In the genomic region with DNA sequence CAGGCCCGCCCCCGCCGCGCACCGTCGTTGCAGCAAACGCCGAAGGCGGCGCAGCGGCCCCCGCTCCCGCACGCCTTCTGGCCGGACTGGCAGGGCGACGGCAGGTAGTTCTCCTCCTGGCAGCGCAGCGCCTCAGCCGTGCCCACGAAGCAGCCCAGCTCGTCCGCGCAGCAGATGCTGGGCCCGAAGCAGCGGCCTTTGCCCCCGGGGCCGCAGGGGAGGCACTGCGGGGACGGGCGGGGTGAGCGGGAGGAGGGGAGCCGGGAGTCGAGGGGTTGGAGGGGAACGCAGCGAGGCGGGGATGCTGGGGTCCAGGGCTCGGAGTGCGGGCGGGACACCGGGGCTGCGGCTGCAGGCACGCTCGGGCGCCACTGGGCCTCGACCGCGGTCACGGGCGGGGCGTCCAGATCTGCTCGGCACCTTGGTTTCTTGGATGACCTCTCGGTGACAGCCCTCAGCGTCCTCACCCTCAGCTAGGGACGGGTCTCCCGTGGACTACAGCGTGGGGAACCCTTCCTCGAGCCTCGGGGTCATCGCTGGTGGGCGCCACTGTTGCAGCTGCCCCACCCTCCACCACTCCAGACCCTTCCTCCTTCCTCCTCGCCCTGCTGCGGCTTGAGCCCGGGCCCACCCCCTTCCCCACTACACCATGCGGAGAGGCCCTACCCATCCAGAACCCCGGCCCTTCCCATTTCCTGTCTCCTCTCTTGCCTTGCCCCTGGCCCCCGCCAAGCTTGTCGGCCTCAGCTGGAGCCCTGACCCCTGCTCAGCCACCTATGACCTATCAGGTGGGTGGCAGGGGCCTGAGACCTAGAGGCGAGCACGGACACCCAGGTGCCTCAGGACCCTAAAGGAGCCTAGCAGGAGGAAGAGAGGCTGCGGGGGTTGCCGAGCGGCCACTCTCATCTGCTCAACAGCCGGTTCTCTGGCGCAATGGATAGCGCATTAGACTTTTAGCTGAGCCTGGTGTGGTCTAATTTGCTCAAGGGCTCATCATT, we compare ENCODE assay signal across 10 cellular contexts. TPM values are rescaled to one million over a fixed set of nuclear protein-coding genes. Genes with fewer than 3 reads are reported as not detected.
DNase-seq lines count a peak whose midpoint lies in the region; ATAC-seq lines count a peak whose summit lies in the region.
"Had no signal": no experiment of that assay in that cellular context is flagged by ENCODE, and none has a peak within 500 bp of the region (broad histone marks: within the 10 kb centered on the region; RNA-seq: fewer than 3 reads in every experiment).

No MANE protein-coding gene starts in this region.

- ATAC-seq in activated CD4-positive, CD25-positive, alpha-beta regulatory T cell treated with anti-CD3 and anti-CD28 coated beads, Interleukin-2, amount 50 U/mL, for 24 hours = peak; percentile 18 to 42
- ATAC-seq in activated T-cell treated with anti-CD3 and anti-CD28 coated beads, Interleukin-2, amount 50 U/mL, for 72 hours (replicated peaks in 1 of 2) = peak; percentile 48 to 52
- peak; percentile 33 to 48 for ATAC-seq in stimulated activated naive B cell treated with anti-CD40 and anti-IgM and Interleukin-4, amounts not matched to agents 10 μg/mL and 1 μg/mL and 100 μg/mL, for 72 hours (replicated peaks)
- ATAC-seq in HG03039 (IDR thresholded peaks at IDR 0.05; ENCODE audit: unreplicated experiment) = no peak
- no peak for ATAC-seq in GM21717 (IDR thresholded peaks at IDR 0.05; ENCODE audit: unreplicated experiment)
- ATAC-seq: GM12878 had no signal

- no peak for DNase-seq in activated CD4-positive, CD25-positive, alpha-beta regulatory T cell treated with anti-CD3 and anti-CD28 coated beads, Interleukin-2, amount 50 U/mL, for 72 hours
- DNase-seq in activated T-cell treated with anti-CD3 and anti-CD28 coated beads, Interleukin-2, amount 50 U/mL, for 72 hours = no peak
- no peak for DNase-seq in immature natural killer cell
- DNase-seq in stimulated activated naive B cell treated with anti-CD40 and anti-IgM and Interleukin-4, amounts not matched to agents 10 μg/mL and 1 μg/mL and 100 μg/mL, for 72 hours = no peak
- DNase-seq in amniotic stem cell (lab: John Stamatoyannopoulos, UW) = no peak
- DNase-seq: NCI-H2081 had no signal

- no peak overlapping the region for H3K27ac Mint-ChIP-seq in activated T-cell treated with anti-CD3 and anti-CD28 coated beads, Interleukin-2, amount 50 U/mL, for 72 hours
- H3K27ac Mint-ChIP-seq in immature natural killer cell = no peak overlapping the region
- H3K27ac Mint-ChIP-seq in stimulated activated naive B cell treated with anti-CD40 and anti-IgM and Interleukin-4, amounts not matched to agents 10 μg/mL and 1 μg/mL and 100 μg/mL, for 72 hours = peak overlapping the region; percentile 87

- H3K9me3 Mint-ChIP-seq in activated T-cell treated with anti-CD3 and anti-CD28 coated beads, Interleukin-2, amount 50 U/mL, for 72 hours = no peaks in the 10 kb centered on the region
- no peaks in the 10 kb centered on the region for H3K9me3 Mint-ChIP-seq in immature natural killer cell
- no peaks in the 10 kb centered on the region for H3K9me3 Mint-ChIP-seq in stimulated activated naive B cell treated with anti-CD40 and anti-IgM and Interleukin-4, amounts not matched to agents 10 μg/mL and 1 μg/mL and 100 μg/mL, for 72 hours

- peaks cover 11% of the 10 kb centered on the region for H3K4me1 Mint-ChIP-seq in activated T-cell treated with anti-CD3 and anti-CD28 coated beads, Interleukin-2, amount 50 U/mL, for 72 hours (ENCODE audit: low read depth)
- H3K4me1 Mint-ChIP-seq in immature natural killer cell = peaks cover 0 to 12% of the 10 kb centered on the region in 2 donors
- peaks cover 12 to 23% of the 10 kb centered on the region in 2 donors for H3K4me1 Mint-ChIP-seq in stimulated activated naive B cell treated with anti-CD40 and anti-IgM and Interleukin-4, amounts not matched to agents 10 μg/mL and 1 μg/mL and 100 μg/mL, for 72 hours

- H3K36me3 Mint-ChIP-seq in activated T-cell treated with anti-CD3 and anti-CD28 coated beads, Interleukin-2, amount 50 U/mL, for 72 hours (ENCODE audit: insufficient read depth in 2 of 2) = no peaks in the 10 kb centered on the region
- H3K36me3 Mint-ChIP-seq in immature natural killer cell = peaks cover 0 to 5% (median 0%) of the 10 kb centered on the region in 3 donors
- H3K36me3 Mint-ChIP-seq in stimulated activated naive B cell treated with anti-CD40 and anti-IgM and Interleukin-4, amounts not matched to agents 10 μg/mL and 1 μg/mL and 100 μg/mL, for 72 hours = no peaks in the 10 kb centered on the region

- H3K4me3 Mint-ChIP-seq in activated T-cell treated with anti-CD3 and anti-CD28 coated beads, Interleukin-2, amount 50 U/mL, for 72 hours = peak overlapping the region; percentile 59 to 79
- peak overlapping the region in 3 of 5 donors; percentile 42 to 62 (median 46) for H3K4me3 Mint-ChIP-seq in immature natural killer cell
- H3K4me3 Mint-ChIP-seq in stimulated activated naive B cell treated with anti-CD40 and anti-IgM and Interleukin-4, amounts not matched to agents 10 μg/mL and 1 μg/mL and 100 μg/mL, for 72 hours = peak overlapping the region; percentile 74 to 78

- peaks cover 41% of the 10 kb centered on the region for H3K27me3 Mint-ChIP-seq in activated T-cell treated with anti-CD3 and anti-CD28 coated beads, Interleukin-2, amount 50 U/mL, for 72 hours (ENCODE audit: low read depth)
- H3K27me3 Mint-ChIP-seq in immature natural killer cell (ENCODE audit: low read depth in 3 of 3) = peaks cover 13 to 32% (median 23%) of the 10 kb centered on the region in 3 donors
- peaks cover 61 to 69% of the 10 kb centered on the region in 2 donors for H3K27me3 Mint-ChIP-seq in stimulated activated naive B cell treated with anti-CD40 and anti-IgM and Interleukin-4, amounts not matched to agents 10 μg/mL and 1 μg/mL and 100 μg/mL, for 72 hours

RNA-seq across cellular contexts. Expression of a gene that starts 1.3 kb away (rescaled TPM):
- total RNA-seq in activated T-cell treated with anti-CD3 and anti-CD28 coated beads, Interleukin-2, amount 50 U/mL, for 72 hours = not detected
- polyA plus RNA-seq in immature natural killer cell = not detected
- total RNA-seq: GM12878 had no signal
- polyA plus RNA-seq: GM12878 had no signal

RNA-seq across cellular contexts. Expression of a gene that starts 11.8 kb away (rescaled TPM):
- total RNA-seq in activated T-cell treated with anti-CD3 and anti-CD28 coated beads, Interleukin-2, amount 50 U/mL, for 72 hours = 1 to 10 TPM; 1.2 to 1.8 TPM
- 1 to 10 TPM in 1 of 3 donors, not detected in 2; 1.1 TPM for polyA plus RNA-seq in immature natural killer cell
- total RNA-seq: GM12878 had no signal
- polyA plus RNA-seq: GM12878 had no signal

RNA-seq across cellular contexts. Expression of a gene that starts 37.4 kb away (rescaled TPM):
- 100 to 1,000 TPM; 100 to 155 TPM for total RNA-seq in activated T-cell treated with anti-CD3 and anti-CD28 coated beads, Interleukin-2, amount 50 U/mL, for 72 hours
- polyA plus RNA-seq in immature natural killer cell = 10 to 100 TPM; 65.2 to 76.5 (median 70.7) TPM

RNA-seq across cellular contexts. Expression of a gene that starts 39.8 kb away (rescaled TPM):
- 10 to 100 TPM in 1 of 2 donors, 1 to 10 TPM in 1; 5.5 to 87.1 TPM for total RNA-seq in activated T-cell treated with anti-CD3 and anti-CD28 coated beads, Interleukin-2, amount 50 U/mL, for 72 hours
- polyA plus RNA-seq in immature natural killer cell = not detected

Comparison
In these comparisons a context has a peak if more than half of its experiments do, and no peak if none do; other contexts are left out.
1. ATAC-seq: peak in activated CD4-positive, CD25-positive, alpha-beta regulatory T cell treated with anti-CD3 and anti-CD28 coated beads, Interleukin-2, amount 50 U/mL, for 24 hours (2 of 2), activated T-cell treated with anti-CD3 and anti-CD28 coated beads, Interleukin-2, amount 50 U/mL, for 72 hours (2 of 2) and stimulated activated naive B cell treated with anti-CD40 and anti-IgM and Interleukin-4, amounts not matched to agents 10 μg/mL and 1 μg/mL and 100 μg/mL, for 72 hours (2 of 2); none in HG03039 (single experiment) and GM21717 (single experiment).
2. Peak in every context shown above with its lines, with median percentiles within 50 percentile points of each other: H3K4me3 Mint-ChIP-seq.